ENCODE assay signal across 2 cellular contexts in genomic region chrX:67437821-67438220, GRCh38.
TF ChIP-seq lines count a peak whose summit lies in the region.

No MANE protein-coding gene starts in this region.

TF ChIP-seq in liver, 16 proteins besides CTCF, POLR2A, EP300 and RAD21 (continued from another document):
- TF ChIP-seq ZBTB33 (IDR thresholded peaks at IDR 0.05) (peak; percentile 73), JUND (IDR thresholded peaks at IDR 0.05) (peak in 1 of 2 donors; percentile 58), SP1 (IDR thresholded peaks at IDR 0.05) (peak; percentile 69), FOXA1 (IDR thresholded peaks at IDR 0.05) (peak; percentile 29), NR2F2 (IDR thresholded peaks at IDR 0.05) (no peak), YY1 (IDR thresholded peaks at IDR 0.05) (peak; percentile 29), HNF4G (IDR thresholded peaks at IDR 0.05) (peak; percentile 52), RXRA (IDR thresholded peaks at IDR 0.05) (peak; percentile 36 to 84), EGR1 (IDR thresholded peaks at IDR 0.05; ENCODE audit: low read depth in 2 of 2) (peak in 1 of 2 donors; percentile 48), FOXA2 (IDR thresholded peaks at IDR 0.05) (no peak), GABPA (IDR thresholded peaks at IDR 0.05 in 1 of 2, conservative IDR thresholded peaks at IDR 0.05 in 1 of 2) (no peak)
- TF ChIP-seq, protein P1, sequence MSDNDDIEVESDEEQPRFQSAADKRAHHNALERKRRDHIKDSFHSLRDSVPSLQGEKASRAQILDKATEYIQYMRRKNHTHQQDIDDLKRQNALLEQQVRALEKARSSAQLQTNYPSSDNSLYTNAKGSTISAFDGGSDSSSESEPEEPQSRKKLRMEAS (IDR thresholded peaks at IDR 0.05): peak; percentile 57
- TF ChIP-seq, protein P2, sequence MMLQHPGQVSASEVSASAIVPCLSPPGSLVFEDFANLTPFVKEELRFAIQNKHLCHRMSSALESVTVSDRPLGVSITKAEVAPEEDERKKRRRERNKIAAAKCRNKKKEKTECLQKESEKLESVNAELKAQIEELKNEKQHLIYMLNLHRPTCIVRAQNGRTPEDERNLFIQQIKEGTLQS (IDR thresholded peaks at IDR 0.05): no peak
- TF ChIP-seq, protein P3, sequence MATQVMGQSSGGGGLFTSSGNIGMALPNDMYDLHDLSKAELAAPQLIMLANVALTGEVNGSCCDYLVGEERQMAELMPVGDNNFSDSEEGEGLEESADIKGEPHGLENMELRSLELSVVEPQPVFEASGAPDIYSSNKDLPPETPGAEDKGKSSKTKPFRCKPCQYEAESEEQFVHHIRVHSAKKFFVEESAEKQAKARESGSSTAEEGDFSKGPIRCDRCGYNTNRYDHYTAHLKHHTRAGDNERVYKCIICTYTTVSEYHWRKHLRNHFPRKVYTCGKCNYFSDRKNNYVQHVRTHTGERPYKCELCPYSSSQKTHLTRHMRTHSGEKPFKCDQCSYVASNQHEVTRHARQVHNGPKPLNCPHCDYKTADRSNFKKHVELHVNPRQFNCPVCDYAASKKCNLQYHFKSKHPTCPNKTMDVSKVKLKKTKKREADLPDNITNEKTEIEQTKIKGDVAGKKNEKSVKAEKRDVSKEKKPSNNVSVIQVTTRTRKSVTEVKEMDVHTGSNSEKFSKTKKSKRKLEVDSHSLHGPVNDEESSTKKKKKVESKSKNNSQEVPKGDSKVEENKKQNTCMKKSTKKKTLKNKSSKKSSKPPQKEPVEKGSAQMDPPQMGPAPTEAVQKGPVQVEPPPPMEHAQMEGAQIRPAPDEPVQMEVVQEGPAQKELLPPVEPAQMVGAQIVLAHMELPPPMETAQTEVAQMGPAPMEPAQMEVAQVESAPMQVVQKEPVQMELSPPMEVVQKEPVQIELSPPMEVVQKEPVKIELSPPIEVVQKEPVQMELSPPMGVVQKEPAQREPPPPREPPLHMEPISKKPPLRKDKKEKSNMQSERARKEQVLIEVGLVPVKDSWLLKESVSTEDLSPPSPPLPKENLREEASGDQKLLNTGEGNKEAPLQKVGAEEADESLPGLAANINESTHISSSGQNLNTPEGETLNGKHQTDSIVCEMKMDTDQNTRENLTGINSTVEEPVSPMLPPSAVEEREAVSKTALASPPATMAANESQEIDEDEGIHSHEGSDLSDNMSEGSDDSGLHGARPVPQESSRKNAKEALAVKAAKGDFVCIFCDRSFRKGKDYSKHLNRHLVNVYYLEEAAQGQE (IDR thresholded peaks at IDR 0.05): peak; percentile 23

TF ChIP-seq in HepG2, 621 proteins besides CTCF, POLR2A, EP300 and RAD21 (continued from another document):
- TF ChIP-seq, protein P4, sequence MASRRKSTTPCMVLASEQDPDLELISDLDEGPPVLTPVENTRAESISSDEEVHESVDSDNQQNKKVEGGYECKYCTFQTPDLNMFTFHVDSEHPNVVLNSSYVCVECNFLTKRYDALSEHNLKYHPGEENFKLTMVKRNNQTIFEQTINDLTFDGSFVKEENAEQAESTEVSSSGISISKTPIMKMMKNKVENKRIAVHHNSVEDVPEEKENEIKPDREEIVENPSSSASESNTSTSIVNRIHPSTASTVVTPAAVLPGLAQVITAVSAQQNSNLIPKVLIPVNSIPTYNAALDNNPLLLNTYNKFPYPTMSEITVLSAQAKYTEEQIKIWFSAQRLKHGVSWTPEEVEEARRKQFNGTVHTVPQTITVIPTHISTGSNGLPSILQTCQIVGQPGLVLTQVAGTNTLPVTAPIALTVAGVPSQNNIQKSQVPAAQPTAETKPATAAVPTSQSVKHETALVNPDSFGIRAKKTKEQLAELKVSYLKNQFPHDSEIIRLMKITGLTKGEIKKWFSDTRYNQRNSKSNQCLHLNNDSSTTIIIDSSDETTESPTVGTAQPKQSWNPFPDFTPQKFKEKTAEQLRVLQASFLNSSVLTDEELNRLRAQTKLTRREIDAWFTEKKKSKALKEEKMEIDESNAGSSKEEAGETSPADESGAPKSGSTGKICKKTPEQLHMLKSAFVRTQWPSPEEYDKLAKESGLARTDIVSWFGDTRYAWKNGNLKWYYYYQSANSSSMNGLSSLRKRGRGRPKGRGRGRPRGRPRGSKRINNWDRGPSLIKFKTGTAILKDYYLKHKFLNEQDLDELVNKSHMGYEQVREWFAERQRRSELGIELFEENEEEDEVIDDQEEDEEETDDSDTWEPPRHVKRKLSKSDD (CRISPR knock-in tag; IDR thresholded peaks at IDR 0.05; ENCODE audit: low read depth): no peak
- TF ChIP-seq, protein P5, sequence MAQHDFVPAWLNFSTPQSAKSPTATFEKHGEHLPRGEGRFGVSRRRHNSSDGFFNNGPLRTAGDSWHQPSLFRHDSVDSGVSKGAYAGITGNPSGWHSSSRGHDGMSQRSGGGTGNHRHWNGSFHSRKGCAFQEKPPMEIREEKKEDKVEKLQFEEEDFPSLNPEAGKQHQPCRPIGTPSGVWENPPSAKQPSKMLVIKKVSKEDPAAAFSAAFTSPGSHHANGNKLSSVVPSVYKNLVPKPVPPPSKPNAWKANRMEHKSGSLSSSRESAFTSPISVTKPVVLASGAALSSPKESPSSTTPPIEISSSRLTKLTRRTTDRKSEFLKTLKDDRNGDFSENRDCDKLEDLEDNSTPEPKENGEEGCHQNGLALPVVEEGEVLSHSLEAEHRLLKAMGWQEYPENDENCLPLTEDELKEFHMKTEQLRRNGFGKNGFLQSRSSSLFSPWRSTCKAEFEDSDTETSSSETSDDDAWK (CRISPR knock-in tag; IDR thresholded peaks at IDR 0.05): no peak
- TF ChIP-seq ZNF496 (CRISPR knock-in tag; IDR thresholded peaks at IDR 0.05; ENCODE audit: insufficient replicate concordance) (no peak), REXO4 (CRISPR knock-in tag; IDR thresholded peaks at IDR 0.05; ENCODE audit: borderline replicate concordance) (no peak), GABPA (IDR thresholded peaks at IDR 0.05; ENCODE audit: low read depth, low read length) (no peak), GABPA (CRISPR knock-in tag; IDR thresholded peaks at IDR 0.05; ENCODE audit: low read depth) (no peak), ZNF143 (CRISPR knock-in tag; IDR thresholded peaks at IDR 0.05) (no peak), PRPF4 (IDR thresholded peaks at IDR 0.05; ENCODE audit: low read depth, low read length, poor library complexity, severe bottlenecking) (no peak), ZNF354B (CRISPR knock-in tag; IDR thresholded peaks at IDR 0.05) (no peak), TBL1XR1 (IDR thresholded peaks at IDR 0.05; ENCODE audit: borderline replicate concordance, low read length, partially characterized antibody) (no peak), EED (CRISPR knock-in tag; IDR thresholded peaks at IDR 0.05) (no peak), FOXK2 (IDR thresholded peaks at IDR 0.05) (no peak), ZNF484 (CRISPR knock-in tag; IDR thresholded peaks at IDR 0.05; ENCODE audit: borderline replicate concordance, low read depth) (no peak)
- TF ChIP-seq, protein P6, sequence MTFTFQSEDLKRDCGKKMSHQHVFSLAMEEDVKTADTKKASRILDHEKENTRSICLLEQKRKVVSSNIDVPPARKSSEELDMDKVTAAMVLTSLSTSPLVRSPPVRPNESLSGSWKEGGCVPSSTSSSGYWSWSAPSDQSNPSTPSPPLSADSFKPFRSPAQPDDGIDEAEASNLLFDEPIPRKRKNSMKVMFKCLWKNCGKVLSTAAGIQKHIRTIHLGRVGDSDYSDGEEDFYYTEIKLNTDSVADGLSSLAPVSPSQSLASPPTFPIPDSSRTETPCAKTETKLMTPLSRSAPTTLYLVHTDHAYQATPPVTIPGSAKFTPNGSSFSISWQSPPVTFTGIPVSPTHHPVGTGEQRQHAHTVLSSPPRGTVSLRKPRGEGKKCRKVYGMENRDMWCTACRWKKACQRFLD (CRISPR knock-in tag; IDR thresholded peaks at IDR 0.05; ENCODE audit: borderline replicate concordance): no peak
